Comparison of ENCODE assay signal across 18 cellular contexts in the genomic region with DNA sequence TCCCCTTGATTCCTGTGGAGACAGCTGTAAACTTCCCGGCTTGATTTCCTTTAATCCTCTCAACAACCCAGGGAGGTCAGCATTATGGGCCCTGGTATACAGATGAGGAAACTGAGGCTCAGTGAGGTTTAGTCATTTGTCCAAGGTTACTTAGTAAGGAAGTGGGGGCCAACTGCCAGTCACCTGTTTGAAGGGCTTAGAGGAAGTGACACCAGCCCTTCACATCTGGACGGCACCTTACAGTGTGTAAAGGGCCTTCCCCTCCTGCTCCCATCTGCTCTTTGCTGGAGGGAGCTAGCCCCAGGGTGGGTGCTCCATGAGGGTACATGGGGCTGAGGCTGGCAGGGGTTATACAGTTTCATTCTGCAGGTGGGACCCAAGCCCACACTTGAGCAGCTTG. TPM values are rescaled to one million over a fixed set of nuclear protein-coding genes. Genes with fewer than 3 reads are reported as not detected.
DNase-seq lines count a peak whose midpoint lies in the region; ATAC-seq, FAIRE-seq and TF ChIP-seq lines count a peak whose summit lies in the region.
"Had no signal": no experiment of that assay in that cellular context is flagged by ENCODE, and none has a peak within 500 bp of the region (broad histone marks: within the 10 kb centered on the region; RNA-seq: fewer than 3 reads in every experiment).

No MANE protein-coding gene starts in this region.

- SMC1A ChIA-PET in GM12878 (lab: Charles Lee; ENCODE audit: uncharacterized antibody, unreplicated experiment), result no interaction called here

- no peak overlapping the region for H3K4me3 Mint-ChIP-seq in activated CD8-positive, alpha-beta memory T cell treated with anti-CD3 and anti-CD28 coated beads, Interleukin-2, amount 10 ng/mL, durations not matched to agents 7 days and 5 days
- no peak overlapping the region for H3K4me3 Mint-ChIP-seq in T-cell
- no peak overlapping the region for H3K4me3 Mint-ChIP-seq in activated T-cell treated with anti-CD3 and anti-CD28 coated beads, Interleukin-2, amount 50 U/mL, for 72 hours

- TF ChIP-seq POLR2A in GM12891 (IDR thresholded peaks at IDR 0.05; ENCODE audit: low read depth, low read length) (no peak), GM12878 (IDR thresholded peaks at IDR 0.05; ENCODE audit: low read depth, low read length) (no peak)

- no peaks in the 10 kb centered on the region for H3K79me2 ChIP-seq in GM12878 (ENCODE audit: control insufficient read depth, insufficient read depth, low read length)

- POLR2A ChIA-PET in GM12878 (lab: Charles Lee), result no interaction called here
- POLR2A ChIA-PET in T-cell (lab: Charles Lee), result interaction anchor here in 1 of 2 donors (0.5 kb wide), 1 partner anchor 17 kb away, joined by 3 read pairs; no protein-coding TSS in a partner anchor

- 89% methylated on average over 2 of the region's 2 CpGs for WGBS in GM12878 (ENCODE audit: insufficient coverage, insufficient replicate concordance, low lambda C conversion rate, missing lambda C conversion rate)

- H3K4me3 ChIP-seq in GM12878 (no peak overlapping the region), rectal smooth muscle tissue (ENCODE audit: low read length) (no peak overlapping the region)

- no peaks in the 10 kb centered on the region for H3K27me3 Mint-ChIP-seq in activated CD8-positive, alpha-beta memory T cell treated with anti-CD3 and anti-CD28 coated beads, Interleukin-2, amount 10 ng/mL, durations not matched to agents 7 days and 5 days
- H3K27me3 Mint-ChIP-seq in T-cell, result no peaks in the 10 kb centered on the region
- no peaks in the 10 kb centered on the region for H3K27me3 Mint-ChIP-seq in activated T-cell treated with anti-CD3 and anti-CD28 coated beads, Interleukin-2, amount 50 U/mL, for 72 hours (ENCODE audit: low read depth)

- H3K9me3 ChIP-seq in GM12878 (replicated peaks; ENCODE audit: control insufficient read depth, insufficient read depth, low read length), result no peaks in the 10 kb centered on the region

- no peak overlapping the region for H2AFZ ChIP-seq in GM12878 (ENCODE audit: control insufficient read depth, low read depth, low read length)

- H3K36me3 ChIP-seq in GM12878 (ENCODE audit: control insufficient read depth in 2 of 2, insufficient read depth in 2 of 2, low read length in 1 of 2) (peaks cover 0 to 3% of the 10 kb centered on the region in 2 experiments; a peak in 3 of 4 replicates), rectal smooth muscle tissue (ENCODE audit: control insufficient read depth, insufficient read depth, low read length) (peaks cover 31% of the 10 kb centered on the region)

- TF ChIP-seq CTCF in GM12878 (IDR thresholded peaks at IDR 0.05 in 2 of 3, conservative IDR thresholded peaks at IDR 0.05 in 1 of 3; ENCODE audit: control insufficient read depth in 2 of 3, extremely low read depth in 1 of 3, insufficient read depth in 1 of 3, low read depth in 3 of 3, low read length in 3 of 3), result no peak

- no peak for TF ChIP-seq EP300 in GM12878 (IDR thresholded peaks at IDR 0.05; ENCODE audit: borderline replicate concordance in 1 of 2, control insufficient read depth in 1 of 2, low read depth in 2 of 2, low read length in 2 of 2)

- no peaks in the 10 kb centered on the region for H3K9me3 Mint-ChIP-seq in activated CD8-positive, alpha-beta memory T cell treated with anti-CD3 and anti-CD28 coated beads, Interleukin-2, amount 10 ng/mL, durations not matched to agents 7 days and 5 days (ENCODE audit: low read depth)
- no peaks in the 10 kb centered on the region for H3K9me3 Mint-ChIP-seq in T-cell
- no peaks in the 10 kb centered on the region for H3K9me3 Mint-ChIP-seq in activated T-cell treated with anti-CD3 and anti-CD28 coated beads, Interleukin-2, amount 50 U/mL, for 72 hours

- RAD21 ChIA-PET in GM12878 (lab: Charles Lee; ENCODE audit: unreplicated experiment), result no interaction called here

- FAIRE-seq in GM12891 (lab: Jason Lieb, UNC) (peak; percentile 71), GM12878 (lab: Jason Lieb, UNC) (no peak)
- FAIRE-seq: A204.1 had no signal

- H3K4me1 Mint-ChIP-seq in activated CD8-positive, alpha-beta memory T cell treated with anti-CD3 and anti-CD28 coated beads, Interleukin-2, amount 10 ng/mL, durations not matched to agents 7 days and 5 days, result peaks cover 7% of the 10 kb centered on the region
- peaks cover 4 to 8% (median 6%) of the 10 kb centered on the region in 3 donors for H3K4me1 Mint-ChIP-seq in T-cell
- H3K4me1 Mint-ChIP-seq in activated T-cell treated with anti-CD3 and anti-CD28 coated beads, Interleukin-2, amount 50 U/mL, for 72 hours (ENCODE audit: low read depth), result peaks cover 6% of the 10 kb centered on the region

- H3K4me1 ChIP-seq in GM12878 (ENCODE audit: control insufficient read depth, insufficient read depth, low read length) (no peaks in the 10 kb centered on the region), rectal smooth muscle tissue (ENCODE audit: control insufficient read depth, insufficient read depth, low read length) (no peaks in the 10 kb centered on the region)

- ATAC-seq in activated CD8-positive, alpha-beta memory T cell treated with anti-CD3 and anti-CD28 coated beads, Interleukin-2, amount 10 ng/mL, durations not matched to agents 7 days and 5 days, result no peak
- ATAC-seq in GM12878 (peak; percentile 68), T-cell (replicated peaks in 1 of 4) (no peak)
- ATAC-seq in activated T-cell treated with anti-CD3 and anti-CD28 coated beads, Interleukin-2, amount 50 U/mL, for 72 hours (replicated peaks in 1 of 2), result no peak

- H3K9ac ChIP-seq in GM12878 (ENCODE audit: control insufficient read depth, insufficient read depth, low read length) (no peak overlapping the region), rectal smooth muscle tissue (ENCODE audit: low read length) (no peak overlapping the region)

- in situ Hi-C loops in GM12878 (cut with MboI), result no loop called here

- peak overlapping the region; percentile 11 for H3K27ac Mint-ChIP-seq in activated CD8-positive, alpha-beta memory T cell treated with anti-CD3 and anti-CD28 coated beads, Interleukin-2, amount 10 ng/mL, durations not matched to agents 7 days and 5 days
- H3K27ac Mint-ChIP-seq in T-cell, result peak overlapping the region in 1 of 2 donors; percentile 6
- no peak overlapping the region for H3K27ac Mint-ChIP-seq in activated T-cell treated with anti-CD3 and anti-CD28 coated beads, Interleukin-2, amount 50 U/mL, for 72 hours

- CTCF ChIA-PET in activated CD8-positive, alpha-beta memory T cell treated with anti-CD3 and anti-CD28 coated beads, Interleukin-2, amount 10 ng/mL, durations not matched to agents 7 days and 5 days (lab: Charles Lee), result interaction anchor here (1.0 to 3.5 kb wide), 3 partner anchors 14 to 100 kb away, joined by 3 to 13 read pairs (median 6); no protein-coding TSS in a partner anchor
- CTCF ChIA-PET in GM12878 (lab: Yijun Ruan, JAX) (interaction anchor here (1.1 kb wide), 1 partner anchor 54 kb away, joined by 3 read pairs; no protein-coding TSS in a partner anchor), T-cell (lab: Charles Lee) (no interaction called here)

- TF ChIP-seq RAD21 in GM12878 (IDR thresholded peaks at IDR 0.05; ENCODE audit: insufficient read depth, low read depth, low read length), result no peak

- H3K27ac ChIP-seq in GM12878 (ENCODE audit: control insufficient read depth, insufficient read depth) (no peak overlapping the region), rectal smooth muscle tissue (ENCODE audit: low read depth, low read length) (peak overlapping the region; percentile 16)
- H3K27ac ChIP-seq: C4-2B had no signal

- no peaks in the 10 kb centered on the region for H4K20me1 ChIP-seq in GM12878 (ENCODE audit: control insufficient read depth, insufficient read depth)

- intact Hi-C loops in GM12878 (cut with micrococcal nuclease; ENCODE audit: unreplicated experiment), result no loop called here

- peaks cover 2% of the 10 kb centered on the region for H3K36me3 Mint-ChIP-seq in activated CD8-positive, alpha-beta memory T cell treated with anti-CD3 and anti-CD28 coated beads, Interleukin-2, amount 10 ng/mL, durations not matched to agents 7 days and 5 days
- H3K36me3 Mint-ChIP-seq in T-cell, result peaks cover 16% of the 10 kb centered on the region
- no peaks in the 10 kb centered on the region for H3K36me3 Mint-ChIP-seq in activated T-cell treated with anti-CD3 and anti-CD28 coated beads, Interleukin-2, amount 50 U/mL, for 72 hours (ENCODE audit: insufficient read depth in 2 of 2)

- DNase-seq in activated CD8-positive, alpha-beta memory T cell treated with anti-CD3 and anti-CD28 coated beads, Interleukin-2, amount 10 ng/mL, durations not matched to agents 7 days and 5 days, result no peak
- no peak for DNase-seq in activated CD8-positive, alpha-beta memory T cell treated with anti-CD3 and anti-CD28 coated beads, Interleukin-2, amount 50 U/mL, for 48 hours
- DNase-seq in GM12891 (ENCODE audit: insufficient read length, low spot score) (no peak), GM12878 (ENCODE audit: low read depth, low spot score) (no peak), T-cell (no peak), dermis blood vessel endothelial cell (no peak)
- no peak for DNase-seq in activated T-cell treated with anti-CD3 and anti-CD28 coated beads, Interleukin-2, amount 50 U/mL, for 72 hours
- DNase-seq: COR-L47, NCI-H1105, NCI-H1694 treated with DMSO at 0.1 percent for 48 hours, NCI-H2107, NCI-H2227 treated with DMSO at 0.1 percent for 48 hours, NCI-H524, SHP77 treated with DMSO at 0.1 percent for 48 hours had no signal

- H3K4me2 ChIP-seq in GM12878 (ENCODE audit: control insufficient read depth, insufficient read depth), result no peak overlapping the region

- BruUV-seq in GM12878 (replicated peaks; lab: Mats Ljungman, UMichigan), result no TSS peak

- H3K27me3 ChIP-seq in GM12878 (replicated peaks in 1 of 2; ENCODE audit: control insufficient read depth in 2 of 2, insufficient read depth in 2 of 2, low read length in 1 of 2) (no peaks in the 10 kb centered on the region), rectal smooth muscle tissue (ENCODE audit: control insufficient read depth, insufficient read depth, low read length) (no peaks in the 10 kb centered on the region)

RNA-seq across cellular contexts. Expression of gene MICALL1, which starts 12.1 kb away (rescaled TPM):
- 10 to 100 TPM; 19.7 to 23.1 TPM for total RNA-seq in activated CD8-positive, alpha-beta memory T cell treated with anti-CD3 and anti-CD28 coated beads, Interleukin-2, amount 10 ng/mL, durations not matched to agents 7 days and 5 days
- polyA plus RNA-seq in GM12891 (2012; ENCODE audit: low read depth, missing spikeins), result 6.9 TPM
- total RNA-seq in GM12878 (2013; cell fraction: nucleolus; rRNA removed), result 17.2 and 20.1 TPM in 2 replicates
- total RNA-seq in GM12878 (2014; rRNA removed) (11.6 and 15.0 TPM in 2 replicates), GM12878 (2014; rRNA removed; fragmentation: Illumina TruSeq; extraction: Trizol) (8.6 and 8.8 TPM in 2 replicates), GM12878 (2021) (26.0 and 30.7 TPM in 2 replicates), T-cell (10 to 100 TPM; 23.6 to 39.0 (median 34.3) TPM), dermis blood vessel endothelial cell (36.4 and 52.7 TPM in 2 replicates)
- 4.6 TPM for polyA plus RNA-seq in GM12878 (2011; ENCODE audit: low read depth)
- polyA plus RNA-seq in GM12878 (2011; rRNA removed) (3.4 and 6.3 TPM in 2 replicates), GM12878 (2014; fragmentation: Illumina TruSeq; extraction: Trizol) (7.7 and 12.5 TPM in 2 replicates), GM12878 (2014; fragmentation: Nextera tagmentation; extraction: Ambion mirVana) (1 to 10 TPM in 1 of 2 experiments, under 1 TPM in 1; 0.72 to 2.0 TPM), GM12878 (2014; rRNA removed) (12.2 and 15.8 TPM in 2 replicates), GM12878 (2016; fragmentation: Nextera tagmentation; extraction: Ambion mirVana) (1 to 10 TPM; 2.5 to 6.9 TPM)
- polyA plus RNA-seq in GM12878 (2011; cell fraction: cytosol; rRNA removed), result 9.6 and 12.2 TPM in 2 replicates
- 12.7 and 20.2 TPM in 2 replicates for polyA plus RNA-seq in GM12878 (2011; cell fraction: nucleus; rRNA removed)
- polyA plus RNA-seq in GM12878 (2012), result 6.8 and 9.8 TPM in 2 replicates
- polyA minus RNA-seq in GM12878 (2011; rRNA and poly(A)+ RNA removed), result 8.4 and 21.8 TPM in 2 replicates
- 11.4 and 12.1 TPM in 2 replicates for polyA minus RNA-seq in GM12878 (2011; cell fraction: cytosol; rRNA and poly(A)+ RNA removed)
- polyA minus RNA-seq in GM12878 (2011; cell fraction: nucleus; rRNA and poly(A)+ RNA removed), result 5.7 and 12.5 TPM in 2 replicates
- 10 to 100 TPM; 21.3 to 21.6 TPM for total RNA-seq in activated T-cell treated with anti-CD3 and anti-CD28 coated beads, Interleukin-2, amount 50 U/mL, for 72 hours

RNA-seq across cellular contexts. Expression of gene C22orf23, which starts 35.3 kb away (rescaled TPM):
- under 1 TPM in 1 of 2 experiments, not detected in 1; 0.21 TPM for total RNA-seq in activated CD8-positive, alpha-beta memory T cell treated with anti-CD3 and anti-CD28 coated beads, Interleukin-2, amount 10 ng/mL, durations not matched to agents 7 days and 5 days
- polyA plus RNA-seq in GM12891 (2012; ENCODE audit: low read depth, missing spikeins), result 0.14 TPM
- not detected in 2 replicates for total RNA-seq in GM12878 (2013; cell fraction: nucleolus; rRNA removed)
- total RNA-seq in GM12878 (2014; rRNA removed) (0.11 TPM in 1 of 2 replicates, not detected in the other), GM12878 (2014; rRNA removed; fragmentation: Illumina TruSeq; extraction: Trizol) (0.14 TPM in 1 of 2 replicates, not detected in the other), GM12878 (2021) (not detected in 2 replicates), T-cell (not detected), dermis blood vessel endothelial cell (0.05 TPM in 1 of 2 replicates, not detected in the other)
- polyA plus RNA-seq in GM12878 (2011; ENCODE audit: low read depth), result not detected
- polyA plus RNA-seq in GM12878 (2011; rRNA removed) (0.10 and 0.17 TPM in 2 replicates), GM12878 (2014; fragmentation: Illumina TruSeq; extraction: Trizol) (0.04 TPM in 1 of 2 replicates, not detected in the other), GM12878 (2014; fragmentation: Nextera tagmentation; extraction: Ambion mirVana) (not detected), GM12878 (2014; rRNA removed) (0.11 TPM in 1 of 2 replicates, not detected in the other), GM12878 (2016; fragmentation: Nextera tagmentation; extraction: Ambion mirVana) (under 1 TPM; 0.11 to 0.38 TPM)
- polyA plus RNA-seq in GM12878 (2011; cell fraction: cytosol; rRNA removed), result 0.06 and 0.10 TPM in 2 replicates
- polyA plus RNA-seq in GM12878 (2011; cell fraction: nucleus; rRNA removed), result 0.07 and 0.21 TPM in 2 replicates
- polyA plus RNA-seq in GM12878 (2012), result 0.18 and 0.24 TPM in 2 replicates
- polyA minus RNA-seq in GM12878 (2011; rRNA and poly(A)+ RNA removed), result not detected in 2 replicates
- polyA minus RNA-seq in GM12878 (2011; cell fraction: cytosol; rRNA and poly(A)+ RNA removed), result not detected in 2 replicates
- polyA minus RNA-seq in GM12878 (2011; cell fraction: nucleus; rRNA and poly(A)+ RNA removed), result 0.24 TPM in 1 of 2 replicates, not detected in the other
- under 1 TPM; 0.19 to 0.30 TPM for total RNA-seq in activated T-cell treated with anti-CD3 and anti-CD28 coated beads, Interleukin-2, amount 50 U/mL, for 72 hours
- total RNA-seq: MCF 10A had no signal

RNA-seq across cellular contexts. Expression of gene POLR2F, which starts 35.4 kb away (rescaled TPM):
- 10 to 100 TPM; 77.4 to 81.0 TPM for total RNA-seq in activated CD8-positive, alpha-beta memory T cell treated with anti-CD3 and anti-CD28 coated beads, Interleukin-2, amount 10 ng/mL, durations not matched to agents 7 days and 5 days
- 84.4 TPM for polyA plus RNA-seq in GM12891 (2012; ENCODE audit: low read depth, missing spikeins)
- 33.4 and 34.0 TPM in 2 replicates for total RNA-seq in GM12878 (2013; cell fraction: nucleolus; rRNA removed)
- total RNA-seq in GM12878 (2014; rRNA removed) (71.9 and 93.2 TPM in 2 replicates), GM12878 (2014; rRNA removed; fragmentation: Illumina TruSeq; extraction: Trizol) (70.3 and 78.3 TPM in 2 replicates), GM12878 (2021) (86.8 and 86.9 TPM in 2 replicates), T-cell (10 to 100 TPM; 31.4 to 54.5 (median 49.4) TPM), dermis blood vessel endothelial cell (46.6 and 48.7 TPM in 2 replicates)
- 24.3 TPM for polyA plus RNA-seq in GM12878 (2011; ENCODE audit: low read depth)
- polyA plus RNA-seq in GM12878 (2011; rRNA removed) (67.4 and 90.7 TPM in 2 replicates), GM12878 (2014; fragmentation: Illumina TruSeq; extraction: Trizol) (23.2 and 86.8 TPM in 2 replicates), GM12878 (2014; fragmentation: Nextera tagmentation; extraction: Ambion mirVana) (100 to 1,000 TPM; 109 to 133 TPM), GM12878 (2014; rRNA removed) (165 and 203 TPM in 2 replicates), GM12878 (2016; fragmentation: Nextera tagmentation; extraction: Ambion mirVana) (100 to 1,000 TPM; 209 to 218 TPM)
- polyA plus RNA-seq in GM12878 (2011; cell fraction: cytosol; rRNA removed), result 96.3 and 137 TPM in 2 replicates
- polyA plus RNA-seq in GM12878 (2011; cell fraction: nucleus; rRNA removed), result 54.2 and 86.7 TPM in 2 replicates
- 57.8 and 79.2 TPM in 2 replicates for polyA plus RNA-seq in GM12878 (2012)
- 12.5 and 12.9 TPM in 2 replicates for polyA minus RNA-seq in GM12878 (2011; rRNA and poly(A)+ RNA removed)
- 12.1 and 14.2 TPM in 2 replicates for polyA minus RNA-seq in GM12878 (2011; cell fraction: cytosol; rRNA and poly(A)+ RNA removed)
- 4.1 and 10.6 TPM in 2 replicates for polyA minus RNA-seq in GM12878 (2011; cell fraction: nucleus; rRNA and poly(A)+ RNA removed)
- total RNA-seq in activated T-cell treated with anti-CD3 and anti-CD28 coated beads, Interleukin-2, amount 50 U/mL, for 72 hours, result 10 to 100 TPM; 43.4 to 47.9 TPM

Comparison
In these comparisons a context has a peak if more than half of its experiments do, and no peak if none do; other contexts are left out.
1. CTCF ChIA-PET loops: an anchor here in activated CD8-positive, alpha-beta memory T cell treated with anti-CD3 and anti-CD28 coated beads, Interleukin-2, amount 10 ng/mL, durations not matched to agents 7 days and 5 days (1.0 to 3.5 kb wide) and GM12878 (1.1 kb wide); none called in T-cell.